In the genomic region with DNA sequence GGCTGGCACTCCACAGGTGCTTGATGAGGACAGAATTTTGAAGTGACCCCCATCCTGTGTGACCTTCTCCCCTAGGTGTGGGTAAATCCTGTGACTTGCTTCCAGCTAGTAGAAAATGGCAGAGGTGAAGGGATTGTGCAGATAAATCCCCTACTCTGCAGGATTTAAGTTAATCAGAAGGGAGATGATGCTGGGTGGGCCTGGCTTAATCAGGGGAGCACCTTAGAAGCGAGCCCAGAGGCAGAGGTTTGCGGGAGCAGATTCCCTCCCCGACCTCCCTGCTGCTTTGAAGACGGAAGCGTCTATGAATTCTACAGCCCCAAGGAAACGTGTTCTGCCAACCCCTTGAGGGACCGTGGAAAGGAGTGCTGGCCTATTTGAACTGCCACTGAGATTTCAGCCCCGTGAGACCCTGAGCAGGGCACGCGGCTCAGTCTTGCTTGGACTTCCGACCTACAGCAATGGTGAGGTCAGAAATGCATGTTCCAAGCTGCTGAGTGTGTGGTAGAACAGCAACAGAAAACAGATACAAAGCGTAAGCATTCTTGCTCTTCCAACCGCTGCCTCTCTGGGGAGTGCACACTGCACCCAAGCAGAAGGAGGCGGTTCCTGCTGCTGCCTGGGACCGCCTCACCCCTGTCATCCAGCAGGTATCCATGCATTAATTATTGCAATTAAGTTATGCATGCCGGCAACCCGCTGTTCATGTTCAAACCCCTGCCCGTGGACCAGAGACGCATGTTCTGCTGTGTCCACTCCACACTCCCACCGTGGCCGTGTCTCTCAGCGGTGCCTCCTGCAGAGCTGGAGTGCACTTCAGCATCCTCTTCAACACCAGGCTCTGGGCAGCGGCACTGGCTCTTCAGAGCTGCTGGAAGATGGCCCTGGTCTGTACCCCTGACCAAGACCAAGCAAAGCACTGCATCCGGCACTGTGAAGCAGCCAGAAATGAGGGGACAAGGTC, we compare ENCODE assay signal across 26 cellular contexts. TPM values are rescaled to one million over a fixed set of nuclear protein-coding genes. Genes with fewer than 3 reads are reported as not detected.
A peak's percentile ranks its signal among the peaks of the same experiment; 100 is the strongest.
DNase-seq lines count a peak whose midpoint lies in the region; TF ChIP-seq lines count a peak whose summit lies in the region.
"Had no signal": no experiment of that assay in that cellular context is flagged by ENCODE, and none has a peak within 500 bp of the region (broad histone marks: within the 10 kb centered on the region; RNA-seq: fewer than 3 reads in every experiment).

No MANE protein-coding gene starts in this region.

- H2AFZ ChIP-seq in OCI-LY7 (ENCODE audit: low read length) (no peak overlapping the region), neural progenitor cell (replicated peaks) (no peak overlapping the region)

- H3K4me2 ChIP-seq in OCI-LY7 (ENCODE audit: low read length) (peak overlapping the region; percentile 11; the same call in 1 of the 2 replicates), neural progenitor cell (no peak overlapping the region)
- H3K4me2 ChIP-seq: smooth muscle cell had no signal

- peaks cover 6% of the 10 kb centered on the region for H3K27me3 Mint-ChIP-seq in neural progenitor cell (ENCODE audit: insufficient read depth, low read depth)

- no peak overlapping the region for H3K4me3 Mint-ChIP-seq in neural progenitor cell
- H3K4me3 Mint-ChIP-seq: activated CD4-positive, alpha-beta memory T cell treated with anti-CD3 and anti-CD28 coated beads, Interleukin-2, amount 10 ng/mL, durations not matched to agents 7 days and 5 days; CD4-positive, alpha-beta T cell; T-helper 2 cell treated with Interferon-gamma antibody and Interleukin-4, amounts not matched to agents 5 μg/mL and 100 μg/mL, for 36 hours had no signal

- no TSS peak for BruUV-seq in OCI-LY7 (replicated peaks; lab: Mats Ljungman, UMichigan)

- H3K36me3 ChIP-seq in OCI-LY7 (ENCODE audit: insufficient read depth, low read length) (no peaks in the 10 kb centered on the region), neural progenitor cell (no peaks in the 10 kb centered on the region)
- H3K36me3 ChIP-seq: esophagus muscularis mucosa, right atrium auricular region had no signal

- H3K27ac ChIP-seq in OCI-LY7 (ENCODE audit: low read depth, low read length, poor library complexity, severe bottlenecking) (no peak overlapping the region), neural progenitor cell (no peak overlapping the region)
- H3K27ac ChIP-seq: body of pancreas, esophagus muscularis mucosa, foreskin keratinocyte, right atrium auricular region had no signal

- H3K9me3 ChIP-seq in OCI-LY7 (ENCODE audit: low read length) (no peaks in the 10 kb centered on the region), neural progenitor cell (ENCODE audit: low read depth) (no peaks in the 10 kb centered on the region)
- H3K9me3 ChIP-seq: body of pancreas, esophagus muscularis mucosa, right atrium auricular region had no signal

- no peaks in the 10 kb centered on the region for H3K79me2 ChIP-seq in OCI-LY7 (ENCODE audit: insufficient read depth, low read depth, low read length)
- H3K79me2 ChIP-seq in neural progenitor cell (ENCODE audit: low read depth): no peaks in the 10 kb centered on the region

- H3K9me2 ChIP-seq in OCI-LY7 (ENCODE audit: insufficient read depth, low read length): no peaks in the 10 kb centered on the region

- POLR2A ChIA-PET in OCI-LY7 (lab: Charles Lee): interaction anchor here (0.6 kb wide), 1 partner anchor 626 kb away, joined by 5 read pairs; no protein-coding TSS in a partner anchor

- H3F3A ChIP-seq in neural progenitor cell (ENCODE audit: low read depth): no peaks in the 10 kb centered on the region

- H3K4me1 Mint-ChIP-seq in neural progenitor cell: peaks cover 22% of the 10 kb centered on the region

- H3K9ac ChIP-seq in neural progenitor cell: no peak overlapping the region

- no peaks in the 10 kb centered on the region for H3K27me3 ChIP-seq in neural progenitor cell
- H3K27me3 ChIP-seq: body of pancreas, right atrium auricular region had no signal

- H3K9me3 Mint-ChIP-seq in neural progenitor cell: no peaks in the 10 kb centered on the region
- H3K9me3 Mint-ChIP-seq: activated CD4-positive, alpha-beta memory T cell treated with anti-CD3 and anti-CD28 coated beads, Interleukin-2, amount 10 ng/mL, durations not matched to agents 7 days and 5 days; CD4-positive, alpha-beta T cell; T-helper 2 cell treated with Interferon-gamma antibody and Interleukin-4, amounts not matched to agents 5 μg/mL and 100 μg/mL, for 36 hours had no signal

- peaks cover 15% of the 10 kb centered on the region for H3K4me1 ChIP-seq in OCI-LY7 (ENCODE audit: insufficient read depth, low read length, poor library complexity, severe bottlenecking)
- peaks cover 8% of the 10 kb centered on the region for H3K4me1 ChIP-seq in neural progenitor cell
- H3K4me1 ChIP-seq: body of pancreas, foreskin keratinocyte had no signal

- no peak overlapping the region for H3K4me3 ChIP-seq in OCI-LY7 (ENCODE audit: low read depth, low read length, poor library complexity, severe bottlenecking)
- no peak overlapping the region for H3K4me3 ChIP-seq in neural progenitor cell
- H3K4me3 ChIP-seq: body of pancreas, esophagus muscularis mucosa, right atrium auricular region, smooth muscle cell had no signal

- CTCF ChIA-PET in OCI-LY7 (lab: Charles Lee; ENCODE audit: unreplicated experiment): no interaction called here

- intact Hi-C loops in OCI-LY7 (cut with micrococcal nuclease; ENCODE audit: unreplicated experiment): no loop called here

- no peaks in the 10 kb centered on the region for H3K36me3 Mint-ChIP-seq in neural progenitor cell

- H4K20me1 ChIP-seq in OCI-LY7 (ENCODE audit: insufficient read depth, low read length): no peaks in the 10 kb centered on the region
- no peaks in the 10 kb centered on the region for H4K20me1 ChIP-seq in neural progenitor cell (ENCODE audit: low read depth)

- DNase-seq in NCI-H1417 (lab: John Stamatoyannopoulos, UW) (peak in 2 of 3 experiments; percentile 77 to 81), NCI-H1417 treated with DMSO at 0.1 percent for 48 hours (lab: John Stamatoyannopoulos, UW) (no peak), DMS79 (lab: John Stamatoyannopoulos, UW) (peak; percentile 71), OCI-LY7 (ENCODE audit: low spot score) (no peak), neural progenitor cell (ENCODE audit: low spot score) (no peak), GM19240 (ENCODE audit: insufficient read length, low spot score) (no peak), hepatic stellate cell (ENCODE audit: low spot score) (no peak), NCI-H510A (lab: John Stamatoyannopoulos, UW) (no peak)
- DNase-seq: activated CD4-positive, alpha-beta memory T cell treated with anti-CD3 and anti-CD28 coated beads, Interleukin-2, amount 10 ng/mL, durations not matched to agents 7 days and 5 days; activated CD8-positive, alpha-beta memory T cell treated with anti-CD3 and anti-CD28 coated beads, Interleukin-2, amount 50 U/mL, for 4 hours; activated naive CD4-positive, alpha-beta T cell treated with anti-CD3 and anti-CD28 coated beads, Interleukin-2, amount 50 U/mL, for 16 hours; body of pancreas; CD4-positive, alpha-beta T cell; foreskin keratinocyte; head of caudate nucleus; islet precursor cell; Karpas-422; MV-4-11; NCI-H1930; NK-92 treated with Interleukin-12 subunit alpha and Interleukin-12 subunit beta, amount 100 ng/mL, for 24 hours; SIG-M5; stimulated activated naive CD8-positive, alpha-beta T cell treated with anti-CD3 and anti-CD28 coated beads, Interleukin-15, Interleukin-2, amounts not matched to agents 100 U/mL and 50 U/mL, for 24 hours had no signal

- TF ChIP-seq CTCF in OCI-LY7 (conservative IDR thresholded peaks at IDR 0.05; ENCODE audit: low read length) (no peak), neural progenitor cell (IDR thresholded peaks at IDR 0.05) (no peak)

- H3K27ac Mint-ChIP-seq in neural progenitor cell: peak overlapping the region; percentile 57
- H3K27ac Mint-ChIP-seq: activated CD4-positive, alpha-beta memory T cell treated with anti-CD3 and anti-CD28 coated beads, Interleukin-2, amount 10 ng/mL, durations not matched to agents 7 days and 5 days; CD4-positive, alpha-beta T cell; T-helper 2 cell treated with Interferon-gamma antibody and Interleukin-4, amounts not matched to agents 5 μg/mL and 100 μg/mL, for 36 hours had no signal

RNA-seq across cellular contexts. Expression of gene RXRA, which starts 54.6 kb away (rescaled TPM):
- total RNA-seq in OCI-LY7 (2014; rRNA removed; shearing (Covaris generic)): 0.05 and 0.25 TPM in 2 replicates
- 0.40 and 0.44 TPM in 2 replicates for total RNA-seq in OCI-LY7 (2022)
- 11.6 and 25.5 TPM in 2 replicates for total RNA-seq in neural progenitor cell (ENCODE audit: low replicate concordance)

Comparison
In these comparisons a context has a peak if more than half of its experiments do, and no peak if none do; other contexts are left out.
1. DNase-seq: peak in NCI-H1417 (2 of 3) and DMS79 (single experiment); none in NCI-H1417 treated with DMSO at 0.1 percent for 48 hours (single experiment), OCI-LY7 (single experiment), neural progenitor cell (single experiment), GM19240 (single experiment), hepatic stellate cell (single experiment) and NCI-H510A (single experiment).